ENCODE assay signal across 8 cellular contexts in genomic region chr1:151613275-151613867, GRCh38. TPM values are rescaled to one million over a fixed set of nuclear protein-coding genes. Genes with fewer than 3 reads are reported as not detected.
DNase-seq lines count a peak whose midpoint lies in the region; ATAC-seq, FAIRE-seq and TF ChIP-seq lines count a peak whose summit lies in the region.

No MANE protein-coding gene starts in this region.

- TF ChIP-seq CTCF in mammary epithelial cell (conservative IDR thresholded peaks at IDR 0.05 in 1 of 2, IDR thresholded peaks at IDR 0.05 in 1 of 2; ENCODE audit: extremely low read depth in 1 of 2, insufficient read depth in 1 of 2, low read depth in 1 of 2, low read length in 2 of 2) = no peak

- H3K9me3 ChIP-seq in mammary epithelial cell (replicated peaks; ENCODE audit: insufficient read depth, low read length) (no peaks in the 10 kb centered on the region), mucosa of rectum (ENCODE audit: control insufficient read depth in 2 of 2, low read length in 2 of 2) (no peaks in the 10 kb centered on the region), small intestine (ENCODE audit: control insufficient read depth, low read depth) (no peaks in the 10 kb centered on the region)

- CTCF ChIA-PET in mammary epithelial cell (lab: Charles Lee; ENCODE audit: low non-redundant PET) = no interaction called here

- dilution Hi-C loops in mammary epithelial cell (cut with HindIII; ENCODE audit: low sequenced_read_pairs) = no loop called here

- in situ Hi-C loops in mammary epithelial cell (cut with MboI; ENCODE audit: low sequenced_read_pairs in 2 of 2) = no loop called here

- H2AFZ ChIP-seq in ACC112 (ENCODE audit: low read length, unreplicated experiment) = peak overlapping the region; percentile 95
- H2AFZ ChIP-seq in mammary epithelial cell (ENCODE audit: low read depth, low read length) = peak overlapping the region; percentile 96

- no peak for DNase-seq in Jurkat, Clone E6-1 (ENCODE audit: low read depth, low spot score)
- DNase-seq in mammary epithelial cell (no peak), NCI-H1048 (lab: John Stamatoyannopoulos, UW) (no peak), DMS53 treated with DMSO at 0.1 percent for 48 hours (lab: John Stamatoyannopoulos, UW; ENCODE audit: unreplicated experiment) (no peak), small intestine (no peak)

- H3K79me2 ChIP-seq in ACC112 (ENCODE audit: control insufficient read depth, insufficient read depth, low read length, unreplicated experiment) = peaks cover 43% of the 10 kb centered on the region
- peaks cover 47% of the 10 kb centered on the region for H3K79me2 ChIP-seq in mammary epithelial cell (ENCODE audit: insufficient read depth, low read length)

- H3K4me2 ChIP-seq in mammary epithelial cell (ENCODE audit: insufficient read depth, low read depth, low read length) = peak overlapping the region; percentile 82

- H4K20me1 ChIP-seq in mammary epithelial cell (ENCODE audit: insufficient read depth, low read length) = no peaks in the 10 kb centered on the region

- H3K27me3 ChIP-seq in ACC112 (ENCODE audit: insufficient read depth, low read length) (no peaks in the 10 kb centered on the region), mammary epithelial cell (ENCODE audit: insufficient read depth, low read length) (no peaks in the 10 kb centered on the region), mucosa of rectum (ENCODE audit: control insufficient read depth in 2 of 2, insufficient read depth in 2 of 2, low read length in 2 of 2) (no peaks in the 10 kb centered on the region), small intestine (ENCODE audit: control insufficient read depth in 2 of 2, insufficient read depth in 2 of 2, low read length in 2 of 2) (no peaks in the 10 kb centered on the region)

- BruUV-seq in mammary epithelial cell (replicated peaks; lab: Mats Ljungman, UMichigan) = no TSS peak

- FAIRE-seq in small intestine (lab: Jason Lieb, UNC) = no peak

- H3K4me1 ChIP-seq in ACC112 (ENCODE audit: control insufficient read depth, insufficient read depth, low read length, unreplicated experiment) (peaks cover 24% of the 10 kb centered on the region), mammary epithelial cell (ENCODE audit: insufficient read depth, low read length) (peaks cover 32% of the 10 kb centered on the region), mucosa of rectum (ENCODE audit: control insufficient read depth in 2 of 2, insufficient read depth in 2 of 2, low read length in 2 of 2) (peaks cover 9 to 10% of the 10 kb centered on the region in 2 donors), small intestine (ENCODE audit: control insufficient read depth in 2 of 2, insufficient read depth in 1 of 2, low read depth in 1 of 2, low read length in 1 of 2) (peaks cover 6 to 9% of the 10 kb centered on the region in 2 donors)

- intact Hi-C loops in mammary epithelial cell (cut with micrococcal nuclease) = loop anchor here (5.0 kb wide), 2 partner anchors 69 to 171 kb away; no protein-coding TSS in a partner anchor

- peak overlapping the region; percentile 97 for H3K4me3 ChIP-seq in ACC112 (ENCODE audit: low read depth, low read length)
- H3K4me3 ChIP-seq in Jurkat, Clone E6-1 (ENCODE audit: low read length) = peak overlapping the region; percentile 58
- H3K4me3 ChIP-seq in mammary epithelial cell (replicated peaks in 1 of 3; ENCODE audit: insufficient read depth in 1 of 3, low read depth in 2 of 3, low read length in 3 of 3) = peak overlapping the region; percentile 69 to 86 (median 85)
- H3K4me3 ChIP-seq in mucosa of rectum (ENCODE audit: low read length in 2 of 2) = peak overlapping the region; percentile 78 to 79
- peak overlapping the region in 1 of 2 donors; percentile 85 for H3K4me3 ChIP-seq in small intestine (ENCODE audit: low read depth in 1 of 2, low read length in 2 of 2)

- WGBS in mammary epithelial cell (ENCODE audit: low coverage, missing lambda C conversion rate) = 21% methylated on average over 12 of the region's 13 CpGs
- 53 to 65% (median 58%) methylated on average over 13 of the region's 13 CpGs for WGBS in small intestine, 3 donors

- H3K27ac ChIP-seq in ACC112 (ENCODE audit: low read depth, low read length) (no peak overlapping the region), mammary epithelial cell (ENCODE audit: insufficient read depth, low read depth, low read length) (peak overlapping the region; percentile 30), mucosa of rectum (ENCODE audit: low read depth in 2 of 2, low read length in 2 of 2) (peak overlapping the region in 1 of 2 donors; percentile 82), small intestine (ENCODE audit: low read depth in 1 of 2, low read length in 1 of 2) (peak overlapping the region in 1 of 2 donors; percentile 29)

- peak overlapping the region; percentile 49 for H3K9ac ChIP-seq in mammary epithelial cell (ENCODE audit: insufficient read depth, low read length)
- peak overlapping the region; percentile 43 to 87 for H3K9ac ChIP-seq in mucosa of rectum (ENCODE audit: low read depth in 1 of 2, low read length in 2 of 2)

- H3K36me3 ChIP-seq in ACC112 (ENCODE audit: insufficient read depth, low read length) (no peaks in the 10 kb centered on the region), mammary epithelial cell (ENCODE audit: insufficient read depth, low read length) (no peaks in the 10 kb centered on the region), mucosa of rectum (ENCODE audit: control insufficient read depth in 2 of 2, insufficient read depth in 2 of 2, low read length in 2 of 2) (no peaks in the 10 kb centered on the region), small intestine (ENCODE audit: control insufficient read depth in 2 of 2, insufficient read depth in 2 of 2, low read length in 2 of 2) (no peaks in the 10 kb centered on the region)

- ATAC-seq in HG02588 (IDR thresholded peaks at IDR 0.05; ENCODE audit: unreplicated experiment) = no peak

RNA-seq across cellular contexts. Expression of gene SNX27, which starts 1.5 kb away (rescaled TPM):
- 3.6 TPM for polyA plus RNA-seq in Jurkat, Clone E6-1 (2012; ENCODE audit: insufficient read depth, insufficient read length)
- 10 to 100 TPM; 22.7 to 25.5 TPM for total RNA-seq in mammary epithelial cell
- 12.1 TPM for polyA plus RNA-seq in mammary epithelial cell
- polyA minus RNA-seq in mammary epithelial cell = 43.2 TPM
- 1 to 10 TPM; 4.3 to 9.5 (median 4.5) TPM for polyA plus RNA-seq in small intestine
